In genomic region chr3:44045476-44046275, GRCh38 we compare ENCODE assay signal across 1 cellular context.
TF ChIP-seq lines count a peak whose summit lies in the region.

No MANE protein-coding gene starts in this region.

TF ChIP-seq in K562, 482 proteins besides CTCF, POLR2A, EP300 and RAD21 (continued from another document):
- TF ChIP-seq RERE (CRISPR knock-in tag; IDR thresholded peaks at IDR 0.05; ENCODE audit: borderline replicate concordance) (no peak), ZEB2 (IDR thresholded peaks at IDR 0.05) (no peak), HOXB6 (CRISPR knock-in tag; IDR thresholded peaks at IDR 0.05; ENCODE audit: borderline replicate concordance) (no peak)
